ENCODE assay signal across 8 cellular contexts in the genomic region with DNA sequence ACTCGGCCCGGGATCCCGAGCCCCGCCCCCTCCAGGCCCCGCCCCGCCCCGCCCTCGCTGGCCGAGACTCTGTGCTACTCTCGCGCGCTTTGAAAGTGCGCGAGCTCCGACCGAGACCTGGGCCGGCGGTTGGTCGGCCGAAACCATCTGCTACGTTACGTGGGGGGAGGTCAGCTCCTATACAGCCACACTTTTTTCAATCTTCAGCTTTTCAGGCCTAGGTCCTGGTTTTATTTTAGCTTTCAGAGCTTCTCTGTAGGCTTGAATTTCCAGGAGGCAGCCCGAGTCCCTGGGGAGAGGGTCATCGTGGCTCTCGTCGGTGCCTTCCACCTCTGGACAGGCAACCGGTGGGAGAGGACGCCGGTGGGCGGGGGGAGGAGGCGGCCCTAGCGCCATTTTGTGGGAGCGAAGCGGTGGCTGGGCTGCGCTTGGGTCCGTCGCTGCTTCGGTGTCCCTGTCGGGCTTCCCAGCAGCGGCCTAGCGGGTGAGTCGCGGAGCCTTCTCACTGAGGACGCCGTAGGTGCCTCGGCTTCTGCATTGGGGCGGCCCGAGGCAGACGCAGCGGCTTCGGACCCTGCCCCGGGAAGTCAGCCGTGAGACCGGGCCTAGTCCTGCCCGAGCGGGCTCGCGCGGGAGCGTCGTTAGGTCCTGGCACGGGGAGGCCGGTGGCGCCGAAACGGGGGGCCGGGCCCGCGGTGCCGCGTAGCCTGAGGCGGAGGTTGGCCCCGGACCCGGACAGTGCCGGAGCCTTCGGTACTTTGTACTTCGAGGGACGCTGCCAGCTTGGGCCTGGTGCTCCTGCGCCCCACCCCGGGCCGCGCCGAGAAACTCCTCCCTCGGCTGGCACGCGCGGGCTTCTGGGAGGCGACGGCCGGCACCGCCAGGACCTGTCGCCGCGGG. TPM values are rescaled to one million over a fixed set of nuclear protein-coding genes. Genes with fewer than 3 reads are reported as not detected.
DNase-seq lines count a peak whose midpoint lies in the region; ATAC-seq and TF ChIP-seq lines count a peak whose summit lies in the region.

A gene (plus strand): TSS at position 395 of the 900 bp plus-strand sequence. CDS start 1,074 bp downstream, outside the sequence.

- H4K20me1 ChIP-seq in IMR-90 (ENCODE audit: insufficient read depth, low read length), result peaks cover 38% of the 10 kb centered on the region
- peaks cover 25% of the 10 kb centered on the region for H4K20me1 ChIP-seq in OCI-LY7 (ENCODE audit: insufficient read depth, low read length)

- peak within 1 kb of the TSS; percentile 99 for H3K14ac ChIP-seq in IMR-90 (replicated peaks; ENCODE audit: low read depth, low read length)

- peak within 1 kb of the TSS; percentile 99 for H3K9ac ChIP-seq in IMR-90 (ENCODE audit: low read depth, low read length)

- peak within 1 kb of the TSS; percentile 97 for H2AK9ac ChIP-seq in IMR-90 (replicated peaks; ENCODE audit: low read depth, low read length, poor library complexity)

- H3K9me3 ChIP-seq in IMR-90 (ENCODE audit: control insufficient read depth, insufficient read depth, low read length), result no peaks in the 10 kb centered on the region
- H3K9me3 ChIP-seq in OCI-LY7 (ENCODE audit: low read length), result no peaks in the 10 kb centered on the region

- BruUV-seq in IMR-90 (replicated peaks; lab: Mats Ljungman, UMichigan), result no TSS peak
- BruUV-seq in OCI-LY7 (replicated peaks; lab: Mats Ljungman, UMichigan), result no TSS peak

- CTCF ChIA-PET in IMR-90 (lab: Yijun Ruan, JAX) (no interaction called here), OCI-LY7 (lab: Charles Lee; ENCODE audit: unreplicated experiment) (interaction anchor here (0.6 kb wide), 1 partner anchor 169 kb away, joined by 4 read pairs; no protein-coding TSS in a partner anchor)

- H3K4me1 ChIP-seq in IMR-90 (ENCODE audit: control insufficient read depth, insufficient read depth, low read length) (peaks cover 2% of the 10 kb centered on the region; the same call in 1 of the 2 replicates), OCI-LY7 (ENCODE audit: insufficient read depth, low read length, poor library complexity, severe bottlenecking) (peaks cover 18% of the 10 kb centered on the region)

- H3K23ac ChIP-seq in IMR-90 (ENCODE audit: low read depth, low read length), result peak within 1 kb of the TSS; percentile 94

- POLR2A ChIA-PET in IMR-90 (lab: Charles Lee; ENCODE audit: unreplicated experiment), result no interaction called here
- POLR2A ChIA-PET in OCI-LY7 (lab: Charles Lee), result interaction anchor here (0.7 to 1.0 kb wide), 4 partner anchors 13 to 44 kb away, joined by 3 read pairs; a partner anchor contains a TSS

- H4K5ac ChIP-seq in IMR-90 (ENCODE audit: low read depth, low read length), result peak within 1 kb of the TSS; percentile 77

- H4K91ac ChIP-seq in IMR-90 (ENCODE audit: insufficient read depth, low read depth, low read length), result peak within 1 kb of the TSS; percentile 99

- peak; percentile 90 for ATAC-seq in GM21529 (IDR thresholded peaks at IDR 0.05; ENCODE audit: unreplicated experiment)
- peak; percentile 94 for ATAC-seq in IMR-90 (ENCODE audit: low read depth)

- H3K4me2 ChIP-seq in IMR-90 (ENCODE audit: low read depth, low read length), result peak within 1 kb of the TSS; percentile 93
- peak within 1 kb of the TSS; percentile 95 for H3K4me2 ChIP-seq in OCI-LY7 (ENCODE audit: low read length)

- H2BK15ac ChIP-seq in IMR-90 (ENCODE audit: low read depth, low read length), result peak within 1 kb of the TSS; percentile 100

- H3K79me2 ChIP-seq in OCI-LY7 (ENCODE audit: insufficient read depth, low read depth, low read length), result peaks cover 47% of the 10 kb centered on the region

- TF ChIP-seq POLR2A in IMR-90 (IDR thresholded peaks at IDR 0.05; ENCODE audit: low read depth, low read length), result peak; percentile 96

- peak within 1 kb of the TSS; percentile 89 for H3K4me3 ChIP-seq in IMR-90 (ENCODE audit: insufficient read depth, low read depth, low read length)
- H3K4me3 ChIP-seq in OCI-LY7 (ENCODE audit: low read depth, low read length, poor library complexity, severe bottlenecking), result peak within 1 kb of the TSS; percentile 79

- peak; percentile 82 for DNase-seq in DMS114 treated with DMSO at 0.1 percent for 48 hours (lab: John Stamatoyannopoulos, UW; ENCODE audit: unreplicated experiment)
- DNase-seq in IMR-90, result peak; percentile 83
- peak; percentile 95 for DNase-seq in OCI-LY7 (ENCODE audit: low spot score)
- DNase-seq in activated T-cell treated with anti-CD3 and anti-CD28 coated beads for 4 hours, result peak; percentile 87
- DNase-seq in epithelial cell of prostate (ENCODE audit: low read depth, low spot score), result peak; percentile 36
- DNase-seq in mucosa of gallbladder (ENCODE audit: low spot score), result peak; percentile 91
- peak; percentile 82 for DNase-seq in stimulated activated CD8-positive, alpha-beta memory T cell treated with anti-CD3 and anti-CD28 coated beads, Interleukin-4, amount 100 ng/mL, for 24 hours (ENCODE audit: low read depth)

- peak within 1 kb of the TSS; percentile 94 for H2BK5ac ChIP-seq in IMR-90 (ENCODE audit: low read depth, low read length, poor library complexity, severe bottlenecking)

- peak within 1 kb of the TSS; percentile 99 for H2BK20ac ChIP-seq in IMR-90 (ENCODE audit: low read depth, low read length)

- no peaks in the 10 kb centered on the region for H3K9me2 ChIP-seq in OCI-LY7 (ENCODE audit: insufficient read depth, low read length)

- H2BK120ac ChIP-seq in IMR-90 (ENCODE audit: low read depth, low read length), result peak within 1 kb of the TSS; percentile 99

- peak within 1 kb of the TSS; percentile 95 for H3K18ac ChIP-seq in IMR-90 (ENCODE audit: low read depth, low read length)

- 0 out of 2 replicates have a peak, but pooled peaks cover 3% of the 10 kb centered on the region for H3K9me1 ChIP-seq in IMR-90 (ENCODE audit: insufficient read depth, low read length)

- peak within 1 kb of the TSS; percentile 97 for H2AFZ ChIP-seq in IMR-90 (replicated peaks; ENCODE audit: low read length, poor library complexity)
- peak within 1 kb of the TSS; percentile 92 for H2AFZ ChIP-seq in OCI-LY7 (ENCODE audit: low read length)

- peak within 1 kb of the TSS; percentile 93 for H2AK5ac ChIP-seq in IMR-90 (ENCODE audit: low read depth, low read length)

- intact Hi-C loops in IMR-90 (cut with micrococcal nuclease), result loop anchor here (2.0 kb wide), 2 partner anchors 498 to 506 kb away; no protein-coding TSS in a partner anchor
- intact Hi-C loops in OCI-LY7 (cut with micrococcal nuclease; ENCODE audit: unreplicated experiment), result loop anchor here (1.0 kb wide), 1 partner anchor 48 kb away; a partner anchor contains a TSS

- H3K36me3 ChIP-seq in IMR-90 (ENCODE audit: control insufficient read depth, insufficient read depth, low read length) (peaks cover 28% of the 10 kb centered on the region), OCI-LY7 (ENCODE audit: insufficient read depth, low read length) (peaks cover 43% of the 10 kb centered on the region)

- H3K79me1 ChIP-seq in IMR-90 (ENCODE audit: low read depth in 1 of 2, low read length in 2 of 2), result peaks cover 3 to 37% of the 10 kb centered on the region in 2 experiments

- H4K8ac ChIP-seq in IMR-90 (ENCODE audit: low read depth in 2 of 2, low read length in 2 of 2), result peak within 1 kb of the TSS; percentile 100

- in situ Hi-C loops in IMR-90 (cut with MboI; ENCODE audit: low sequenced_read_pairs), result no loop called here

- 0% methylated on average over 50 of the region's 94 CpGs; no CpG with 5 or more reads in 1 of the 2 experiments for WGBS in IMR-90 (ENCODE audit: extremely low coverage in 2 of 2, insufficient read length in 1 of 2), 2 experiments

- peak within 1 kb of the TSS; percentile 99 for H3K27ac ChIP-seq in IMR-90 (ENCODE audit: insufficient read depth, low read length)
- peak within 1 kb of the TSS; percentile 71 for H3K27ac ChIP-seq in OCI-LY7 (ENCODE audit: low read depth, low read length, poor library complexity, severe bottlenecking)
- H3K27ac ChIP-seq in epithelial cell of prostate, result peak within 1 kb of the TSS; percentile 89

- no peaks in the 10 kb centered on the region for H3K27me3 ChIP-seq in IMR-90 (ENCODE audit: control insufficient read depth, insufficient read depth, low read length)

- TF ChIP-seq RAD21 in IMR-90 (IDR thresholded peaks at IDR 0.05; ENCODE audit: low read length), result no peak

- peak within 1 kb of the TSS; percentile 100 for H3K56ac ChIP-seq in IMR-90 (ENCODE audit: extremely low read depth, insufficient read depth, low read length)

- dilution Hi-C loops in IMR-90 (cut with HindIII; ENCODE audit: low sequenced_read_pairs, unreplicated experiment), result no loop called here

- TF ChIP-seq CTCF in IMR-90 (conservative IDR thresholded peaks at IDR 0.05; ENCODE audit: low read depth, low read length), result no peak
- no peak for TF ChIP-seq CTCF in OCI-LY7 (conservative IDR thresholded peaks at IDR 0.05; ENCODE audit: low read length)

- peak within 1 kb of the TSS; percentile 99 for H3K4ac ChIP-seq in IMR-90 (ENCODE audit: low read depth, low read length)

TF ChIP-seq in IMR-90, 13 proteins besides CTCF, POLR2A, EP300 and RAD21:
- peak; percentile 99 for TF ChIP-seq BHLHE40 (IDR thresholded peaks at IDR 0.05; ENCODE audit: low read depth, low read length)
- TF ChIP-seq FOS (IDR thresholded peaks at IDR 0.05; ENCODE audit: low read depth, low read length), result no peak
- TF ChIP-seq CHD1 (IDR thresholded peaks at IDR 0.05; ENCODE audit: low read depth, low read length), result peak; percentile 99; the same call in 1 of the 2 replicates
- TF ChIP-seq MAZ (IDR thresholded peaks at IDR 0.05; ENCODE audit: borderline replicate concordance, low read depth, low read length), result peak; percentile 89
- peak; percentile 4; the same call in 1 of the 2 replicates for TF ChIP-seq MXI1 (IDR thresholded peaks at IDR 0.05; ENCODE audit: borderline replicate concordance, low read depth, low read length)

RNA-seq across cellular contexts. Expression of the gene that starts here (rescaled TPM):
- total RNA-seq in IMR-90 (2012; rRNA removed) (36.7 and 98.0 TPM in 2 replicates), OCI-LY7 (2022) (277 and 278 TPM in 2 replicates), mucosa of gallbladder (143 TPM)
- 161 and 196 TPM in 2 replicates for polyA plus RNA-seq in IMR-90 (2012; rRNA removed)
- polyA plus RNA-seq in IMR-90 (2012; cell fraction: cytosol; rRNA removed), result 51.4 and 70.0 TPM in 2 replicates
- polyA plus RNA-seq in IMR-90 (2012; cell fraction: nucleus; rRNA removed; ENCODE audit: low replicate concordance), result 55.1 and 182 TPM in 2 replicates
- 145 and 177 TPM in 2 replicates for total RNA-seq in OCI-LY7 (2014; rRNA removed; shearing (Covaris generic))

Comparison
In these comparisons a context has a peak if more than half of its experiments do, and no peak if none do; other contexts are left out.
1. Peak in every context shown above with its lines: DNase-seq, ATAC-seq, H3K4me3 ChIP-seq and H3K27ac ChIP-seq.
2. DNase-seq: peak in every context shown above with its lines; median percentile 95 in OCI-LY7; 91 in mucosa of gallbladder; 87 in activated T-cell treated with anti-CD3 and anti-CD28 coated beads for 4 hours; 83 in IMR-90; 82 in DMS114 treated with DMSO at 0.1 percent for 48 hours; 82 in stimulated activated CD8-positive, alpha-beta memory T cell treated with anti-CD3 and anti-CD28 coated beads, Interleukin-4, amount 100 ng/mL, for 24 hours; 36 in epithelial cell of prostate.